Comparison of ENCODE assay signal across 9 cellular contexts in genomic region chr12:92341333-92341691, GRCh38.
A peak's percentile ranks its signal among the peaks of the same experiment; 100 is the strongest.
DNase-seq lines count a peak whose midpoint lies in the region; ATAC-seq, FAIRE-seq and TF ChIP-seq lines count a peak whose summit lies in the region.
"Had no signal": no experiment of that assay in that cellular context is flagged by ENCODE, and none has a peak within 500 bp of the region (broad histone marks: within the 10 kb centered on the region; RNA-seq: fewer than 3 reads in every experiment).

No MANE protein-coding gene starts in this region.

- H3K9me3 ChIP-seq in H1 (ENCODE audit: insufficient read depth in 2 of 2, low read depth in 1 of 2, low read length in 1 of 2) (peaks cover 0 to 2% of the 10 kb centered on the region in 2 experiments; a peak in 1 of 4 replicates), suprapubic skin (no peaks in the 10 kb centered on the region)

- H3K18ac ChIP-seq in H1 (ENCODE audit: extremely low read depth, low read length): no peak overlapping the region

- no peaks in the 10 kb centered on the region for H3K23me2 ChIP-seq in H1 (ENCODE audit: low read depth, low read length)

- no peaks in the 10 kb centered on the region for H3K79me1 ChIP-seq in H1 (ENCODE audit: low read depth, low read length)

- TF ChIP-seq CTCF in H1 (IDR thresholded peaks at IDR 0.05; ENCODE audit: control extremely low read depth in 1 of 3, insufficient read depth in 1 of 3, low read depth in 1 of 3, low read length in 3 of 3): no peak
- TF ChIP-seq CTCF in suprapubic skin (IDR thresholded peaks at IDR 0.05): no peak
- TF ChIP-seq CTCF in endothelial cell (IDR thresholded peaks at IDR 0.05; ENCODE audit: unreplicated experiment): no peak

- peak overlapping the region; percentile 37 for H3K4me3 Mint-ChIP-seq in activated CD4-positive, alpha-beta T cell treated with anti-CD3 and anti-CD28 coated beads, Interleukin-2, amount 10 ng/mL, durations not matched to agents 7 days and 5 days
- no peak overlapping the region for H3K4me3 Mint-ChIP-seq in endothelial cell (ENCODE audit: unreplicated experiment)

- TF ChIP-seq EP300 in H1 (IDR thresholded peaks at IDR 0.05; ENCODE audit: borderline replicate concordance in 1 of 2, low read depth in 2 of 2, low read length in 2 of 2) (no peak), suprapubic skin (IDR thresholded peaks at IDR 0.05) (no peak)

- H3K23ac ChIP-seq in H1 (ENCODE audit: insufficient read length): no peak overlapping the region

- CTCF ChIA-PET in activated CD4-positive, alpha-beta T cell treated with anti-CD3 and anti-CD28 coated beads, Interleukin-2, amount 10 ng/mL, durations not matched to agents 7 days and 5 days (lab: Charles Lee): interaction anchor here (2.2 kb wide), 1 partner anchor 15 kb away, joined by 9 read pairs; no protein-coding TSS in a partner anchor
- CTCF ChIA-PET in H1 (lab: Charles Lee; ENCODE audit: partially characterized antibody): no interaction called here

- H3K14ac ChIP-seq in H1 (ENCODE audit: insufficient read length): no peak overlapping the region

- no peak overlapping the region for H3K56ac ChIP-seq in H1 (replicated peaks; ENCODE audit: insufficient read length, low read depth, low read length)

- H3K27ac Mint-ChIP-seq in activated CD4-positive, alpha-beta T cell treated with anti-CD3 and anti-CD28 coated beads, Interleukin-2, amount 10 ng/mL, durations not matched to agents 7 days and 5 days: no peak overlapping the region
- no peak overlapping the region for H3K27ac Mint-ChIP-seq in endothelial cell (ENCODE audit: unreplicated experiment)

- no peak overlapping the region for H4K8ac ChIP-seq in H1 (ENCODE audit: extremely low read depth, insufficient read depth, low read length)

- no peak overlapping the region for H2BK12ac ChIP-seq in H1 (ENCODE audit: low read depth, low read length)

- DNase-seq in activated CD4-positive, alpha-beta T cell treated with anti-CD3 and anti-CD28 coated beads, Interleukin-2, amount 10 ng/mL, durations not matched to agents 7 days and 5 days: no peak
- DNase-seq in activated CD4-positive, alpha-beta T cell treated with anti-CD3 and anti-CD28 coated beads, Interleukin-2, amount 50 U/mL, for 4 hours: no peak
- no peak for DNase-seq in H1 (ENCODE audit: low read depth in 1 of 2, low spot score in 2 of 2)
- DNase-seq in suprapubic skin (ENCODE audit: low spot score in 2 of 2): no peak
- no peak for DNase-seq in GOT3 (lab: John Stamatoyannopoulos, UW)
- DNase-seq in endothelial cell (ENCODE audit: low spot score): no peak
- no peak for DNase-seq in SW480 (ENCODE audit: low spot score)

- H2BK15ac ChIP-seq in H1 (ENCODE audit: low read length): no peak overlapping the region

- no peak overlapping the region for H3K9ac ChIP-seq in H1 (replicated peaks in 1 of 4; ENCODE audit: extremely low read depth in 1 of 4, low read depth in 3 of 4, low read length in 3 of 4)

- no peak for TF ChIP-seq RAD21 in H1 (IDR thresholded peaks at IDR 0.05 in 1 of 2, conservative IDR thresholded peaks at IDR 0.05 in 1 of 2; ENCODE audit: low read depth in 2 of 2, low read length in 2 of 2)

- H2AFZ ChIP-seq in H1 (ENCODE audit: low read length): peak overlapping the region; percentile 9; the same call in 1 of the 2 replicates

- H2BK20ac ChIP-seq in H1 (ENCODE audit: low read length): no peak overlapping the region

- WGBS in H1 (ENCODE audit: extremely low coverage in 1 of 2, insufficient coverage in 1 of 2, insufficient read length in 1 of 2, insufficient replicate concordance in 2 of 2, low coverage in 1 of 2, low lambda C conversion rate in 2 of 2, missing lambda C conversion rate in 1 of 2), 2 experiments: 90% methylated on average over 11 of the region's 11 CpGs; no CpG with 5 or more reads in 1 of the 2 experiments
- WGBS in suprapubic skin: 49% methylated on average over 11 of the region's 11 CpGs

- FAIRE-seq in H1 (lab: Jason Lieb, UNC): no peak
- FAIRE-seq: HTR-8/SVneo had no signal

- no peaks in the 10 kb centered on the region for H3K4me1 ChIP-seq in H1 (replicated peaks in 1 of 4; ENCODE audit: control insufficient read depth in 3 of 4, insufficient read depth in 4 of 4, low read length in 3 of 4)
- H3K4me1 ChIP-seq in suprapubic skin: peaks cover 8% of the 10 kb centered on the region

- no peak overlapping the region for H2BK120ac ChIP-seq in H1 (replicated peaks; ENCODE audit: low read depth, low read length)

- H2BK5ac ChIP-seq in H1 (ENCODE audit: low read depth, low read length): no peak overlapping the region

- H3K27ac ChIP-seq in H1 (ENCODE audit: low read depth, low read length) (no peak overlapping the region), suprapubic skin (no peak overlapping the region)

- POLR2A ChIA-PET in activated CD4-positive, alpha-beta T cell treated with anti-CD3 and anti-CD28 coated beads, Interleukin-2, amount 10 ng/mL, durations not matched to agents 7 days and 5 days (lab: Charles Lee): no interaction called here
- POLR2A ChIA-PET in H1 (lab: Charles Lee; ENCODE audit: partially characterized antibody): no interaction called here

- no peak overlapping the region for H4K91ac ChIP-seq in H1 (replicated peaks; ENCODE audit: insufficient read length, low read length)

- TF ChIP-seq POLR2A in H1 (IDR thresholded peaks at IDR 0.05; ENCODE audit: control extremely low read depth in 1 of 2, low read depth in 2 of 2, low read length in 2 of 2) (no peak), suprapubic skin (IDR thresholded peaks at IDR 0.05) (no peak)

- H3K4me3 ChIP-seq in H1 (ENCODE audit: extremely low read depth in 1 of 4, insufficient read depth in 2 of 4, low read depth in 3 of 4, low read length in 4 of 4) (no peak overlapping the region), suprapubic skin (peak overlapping the region; percentile 7)

- peaks cover 18% of the 10 kb centered on the region for H3K9me3 Mint-ChIP-seq in activated CD4-positive, alpha-beta T cell treated with anti-CD3 and anti-CD28 coated beads, Interleukin-2, amount 10 ng/mL, durations not matched to agents 7 days and 5 days
- peaks cover 4% of the 10 kb centered on the region for H3K9me3 Mint-ChIP-seq in endothelial cell (ENCODE audit: unreplicated experiment)

- H3K79me2 ChIP-seq in H1 (ENCODE audit: control insufficient read depth in 1 of 2, insufficient read depth in 2 of 2, low read length in 2 of 2): no peaks in the 10 kb centered on the region

- H3K4me1 Mint-ChIP-seq in activated CD4-positive, alpha-beta T cell treated with anti-CD3 and anti-CD28 coated beads, Interleukin-2, amount 10 ng/mL, durations not matched to agents 7 days and 5 days: peaks cover 14% of the 10 kb centered on the region
- no peaks in the 10 kb centered on the region for H3K4me1 Mint-ChIP-seq in endothelial cell (ENCODE audit: unreplicated experiment)

- no peak overlapping the region for H4K5ac ChIP-seq in H1 (ENCODE audit: insufficient read length, low read depth, low read length)

- H3K27me3 ChIP-seq in H1 (replicated peaks in 1 of 4; ENCODE audit: control insufficient read depth in 3 of 4, extremely low read depth in 1 of 4, insufficient read depth in 3 of 4, low read length in 3 of 4) (no peaks in the 10 kb centered on the region), suprapubic skin (no peaks in the 10 kb centered on the region)

- no peak overlapping the region for H3K4ac ChIP-seq in H1 (replicated peaks; ENCODE audit: insufficient read length, low read depth, low read length)

- no peak overlapping the region for H3K4me2 ChIP-seq in H1 (ENCODE audit: insufficient read depth in 1 of 2, low read depth in 2 of 2, low read length in 2 of 2)

- H3K36me3 ChIP-seq in H1 (ENCODE audit: control insufficient read depth in 2 of 4, insufficient read depth in 4 of 4, low read length in 3 of 4) (no peaks in the 10 kb centered on the region), suprapubic skin (no peaks in the 10 kb centered on the region)

- no peaks in the 10 kb centered on the region for H3K27me3 Mint-ChIP-seq in activated CD4-positive, alpha-beta T cell treated with anti-CD3 and anti-CD28 coated beads, Interleukin-2, amount 10 ng/mL, durations not matched to agents 7 days and 5 days
- peaks cover 1% of the 10 kb centered on the region for H3K27me3 Mint-ChIP-seq in endothelial cell (ENCODE audit: unreplicated experiment)

- H2AK5ac ChIP-seq in H1 (ENCODE audit: low read depth, low read length): no peak overlapping the region

- no peaks in the 10 kb centered on the region for H4K20me1 ChIP-seq in H1 (replicated peaks in 1 of 2; ENCODE audit: control insufficient read depth in 1 of 2, insufficient read depth in 2 of 2, low read length in 2 of 2)

- peaks cover 4% of the 10 kb centered on the region for H3K36me3 Mint-ChIP-seq in activated CD4-positive, alpha-beta T cell treated with anti-CD3 and anti-CD28 coated beads, Interleukin-2, amount 10 ng/mL, durations not matched to agents 7 days and 5 days (ENCODE audit: low read depth)
- no peaks in the 10 kb centered on the region for H3K36me3 Mint-ChIP-seq in endothelial cell (ENCODE audit: low read depth, unreplicated experiment)

- peak; percentile 51 for ATAC-seq in HG03342 (IDR thresholded peaks at IDR 0.05; ENCODE audit: unreplicated experiment)

TF ChIP-seq in H1, 55 proteins besides CTCF, POLR2A, EP300 and RAD21:
- TF ChIP-seq POLR2AphosphoS5 (IDR thresholded peaks at IDR 0.05; ENCODE audit: low read depth, low read length) (no peak), CHD2 (IDR thresholded peaks at IDR 0.05; ENCODE audit: low read length) (no peak), KDM1A (IDR thresholded peaks at IDR 0.05; ENCODE audit: borderline replicate concordance, low read length) (no peak)
